21 cellular contexts compared by ENCODE assay signal in genomic region chr6:15437090-15437489, GRCh38.
DNase-seq lines count a peak whose midpoint lies in the region; ATAC-seq and TF ChIP-seq lines count a peak whose summit lies in the region.
"Had no signal": no experiment of that assay in that cellular context is flagged by ENCODE, and none has a peak within 500 bp of the region (broad histone marks: within the 10 kb centered on the region; RNA-seq: fewer than 3 reads in every experiment).

No MANE protein-coding gene starts in this region.

- TF ChIP-seq POLR2A in transverse colon (IDR thresholded peaks at IDR 0.05), result no peak

- no peak for TF ChIP-seq CTCF in transverse colon (IDR thresholded peaks at IDR 0.05)

- H3K4me1 Mint-ChIP-seq in activated CD4-positive, alpha-beta memory T cell treated with anti-CD3 and anti-CD28 coated beads for 36 hours (ENCODE audit: low read depth), result peaks cover 87% of the 10 kb centered on the region
- peaks cover 92% of the 10 kb centered on the region for H3K4me1 Mint-ChIP-seq in activated CD4-positive, alpha-beta memory T cell treated with anti-CD3 and anti-CD28 coated beads, Interleukin-2, amount 10 ng/mL, durations not matched to agents 7 days and 5 days
- H3K4me1 Mint-ChIP-seq in IgD-negative memory B cell, result peaks cover 43 to 81% (median 73%) of the 10 kb centered on the region in 3 donors
- peaks cover 56 to 84% of the 10 kb centered on the region in 2 donors for H3K4me1 Mint-ChIP-seq in effector memory CD8-positive, alpha-beta T cell (ENCODE audit: low read depth in 2 of 2)
- H3K4me1 Mint-ChIP-seq in stimulated activated effector memory CD8-positive, alpha-beta T cell treated with anti-CD3 and anti-CD28 coated beads, Interleukin-12 subunit alpha, Interleukin-12 subunit beta, amount 100 ng/mL, for 72 hours, result peaks cover 86% of the 10 kb centered on the region
- peaks cover 56 to 93% (median 88%) of the 10 kb centered on the region in 4 donors for H3K4me1 Mint-ChIP-seq in naive thymus-derived CD8-positive, alpha-beta T cell

- POLR2A ChIA-PET in activated CD4-positive, alpha-beta memory T cell treated with anti-CD3 and anti-CD28 coated beads for 36 hours (lab: Charles Lee), result no interaction called here
- POLR2A ChIA-PET in activated CD4-positive, alpha-beta memory T cell treated with anti-CD3 and anti-CD28 coated beads, Interleukin-2, amount 10 ng/mL, durations not matched to agents 7 days and 5 days (lab: Charles Lee), result no interaction called here
- POLR2A ChIA-PET in naive thymus-derived CD8-positive, alpha-beta T cell (lab: Charles Lee), result no interaction called here

- CTCF ChIA-PET in activated CD4-positive, alpha-beta memory T cell treated with anti-CD3 and anti-CD28 coated beads for 36 hours (lab: Charles Lee), result no interaction called here
- CTCF ChIA-PET in activated CD4-positive, alpha-beta memory T cell treated with anti-CD3 and anti-CD28 coated beads, Interleukin-2, amount 10 ng/mL, durations not matched to agents 7 days and 5 days (lab: Charles Lee), result no interaction called here

- in situ Hi-C loops in transverse colon (cut with MboI; ENCODE audit: low pct_ligation_motif_present in 1 of 4, low pct_unique_long_range_greater_than_20kb in 1 of 4, low sequenced_read_pairs in 3 of 4), result loop anchor here in 1 of 4 donors (25.0 kb wide), 1 partner anchor 175 kb away; no protein-coding TSS in a partner anchor

- no peaks in the 10 kb centered on the region for H3K9me3 Mint-ChIP-seq in activated CD4-positive, alpha-beta memory T cell treated with anti-CD3 and anti-CD28 coated beads for 36 hours
- peaks cover 2% of the 10 kb centered on the region for H3K9me3 Mint-ChIP-seq in activated CD4-positive, alpha-beta memory T cell treated with anti-CD3 and anti-CD28 coated beads, Interleukin-2, amount 10 ng/mL, durations not matched to agents 7 days and 5 days
- H3K9me3 Mint-ChIP-seq in IgD-negative memory B cell, result no peaks in the 10 kb centered on the region
- no peaks in the 10 kb centered on the region for H3K9me3 Mint-ChIP-seq in effector memory CD8-positive, alpha-beta T cell
- no peaks in the 10 kb centered on the region for H3K9me3 Mint-ChIP-seq in stimulated activated effector memory CD8-positive, alpha-beta T cell treated with anti-CD3 and anti-CD28 coated beads, Interleukin-12 subunit alpha, Interleukin-12 subunit beta, amount 100 ng/mL, for 72 hours
- H3K9me3 Mint-ChIP-seq in naive thymus-derived CD8-positive, alpha-beta T cell, result no peaks in the 10 kb centered on the region

- no peak overlapping the region for H3K4me3 Mint-ChIP-seq in activated CD4-positive, alpha-beta memory T cell treated with anti-CD3 and anti-CD28 coated beads for 36 hours
- H3K4me3 Mint-ChIP-seq in activated CD4-positive, alpha-beta memory T cell treated with anti-CD3 and anti-CD28 coated beads, Interleukin-2, amount 10 ng/mL, durations not matched to agents 7 days and 5 days, result no peak overlapping the region
- H3K4me3 Mint-ChIP-seq in IgD-negative memory B cell, result peak overlapping the region in 1 of 4 donors; percentile 47
- H3K4me3 Mint-ChIP-seq in effector memory CD8-positive, alpha-beta T cell, result no peak overlapping the region
- no peak overlapping the region for H3K4me3 Mint-ChIP-seq in stimulated activated effector memory CD8-positive, alpha-beta T cell treated with anti-CD3 and anti-CD28 coated beads, Interleukin-12 subunit alpha, Interleukin-12 subunit beta, amount 100 ng/mL, for 72 hours
- no peak overlapping the region for H3K4me3 Mint-ChIP-seq in naive thymus-derived CD8-positive, alpha-beta T cell

- H3K36me3 ChIP-seq in transverse colon, result no peaks in the 10 kb centered on the region
- H3K36me3 ChIP-seq: colonic mucosa, SJSA1, upper lobe of left lung had no signal

- H3K36me3 Mint-ChIP-seq in activated CD4-positive, alpha-beta memory T cell treated with anti-CD3 and anti-CD28 coated beads for 36 hours, result peaks cover 12% of the 10 kb centered on the region
- H3K36me3 Mint-ChIP-seq in activated CD4-positive, alpha-beta memory T cell treated with anti-CD3 and anti-CD28 coated beads, Interleukin-2, amount 10 ng/mL, durations not matched to agents 7 days and 5 days (ENCODE audit: low read depth), result peaks cover 15% of the 10 kb centered on the region
- no peaks in the 10 kb centered on the region for H3K36me3 Mint-ChIP-seq in IgD-negative memory B cell
- H3K36me3 Mint-ChIP-seq in effector memory CD8-positive, alpha-beta T cell (ENCODE audit: insufficient read depth), result peaks cover 7% of the 10 kb centered on the region
- H3K36me3 Mint-ChIP-seq in stimulated activated effector memory CD8-positive, alpha-beta T cell treated with anti-CD3 and anti-CD28 coated beads, Interleukin-12 subunit alpha, Interleukin-12 subunit beta, amount 100 ng/mL, for 72 hours, result peaks cover 23% of the 10 kb centered on the region
- no peaks in the 10 kb centered on the region for H3K36me3 Mint-ChIP-seq in naive thymus-derived CD8-positive, alpha-beta T cell

- WGBS in transverse colon (ENCODE audit: low coverage in 1 of 2), 2 donors, result 67 to 84% methylated on average over 1 to 2 of the region's 2 CpGs

- no peaks in the 10 kb centered on the region for H3K9me3 ChIP-seq in transverse colon
- H3K9me3 ChIP-seq: colonic mucosa, upper lobe of left lung had no signal

- intact Hi-C loops in activated CD4-positive, alpha-beta memory T cell treated with anti-CD3 and anti-CD28 coated beads for 36 hours (cut with micrococcal nuclease), result loop anchor here (10.0 kb wide), 1 partner anchor 702 kb away; no protein-coding TSS in a partner anchor
- intact Hi-C loops in transverse colon (cut with DNase I; ENCODE audit: low total_unique reads), result no loop called here

- no peak overlapping the region for H3K27ac ChIP-seq in transverse colon
- H3K27ac ChIP-seq: colonic mucosa, epithelial cell of prostate, KMS-11, PC-9, psoas muscle, SJSA1, upper lobe of left lung had no signal

- no peak overlapping the region for H3K4me3 ChIP-seq in transverse colon
- H3K4me3 ChIP-seq: colonic mucosa, PC-9, psoas muscle, SJSA1, upper lobe of left lung had no signal

- no peak for DNase-seq in activated CD4-positive, alpha-beta memory T cell treated with anti-CD3 and anti-CD28 coated beads for 36 hours
- no peak for DNase-seq in activated CD4-positive, alpha-beta memory T cell treated with anti-CD3 and anti-CD28 coated beads, Interleukin-2, amount 10 ng/mL, durations not matched to agents 7 days and 5 days
- no peak for DNase-seq in effector memory CD8-positive, alpha-beta T cell
- no peak for DNase-seq in stimulated activated effector memory CD8-positive, alpha-beta T cell treated with anti-CD3 and anti-CD28 coated beads, Interleukin-12 subunit alpha, Interleukin-12 subunit beta, amount 100 ng/mL, for 72 hours (ENCODE audit: low spot score in 2 of 2)
- DNase-seq in NCI-H146 (lab: John Stamatoyannopoulos, UW) (no peak), transverse colon (no peak)
- DNase-seq in naive thymus-derived CD8-positive, alpha-beta T cell, result no peak
- DNase-seq: activated CD4-positive, alpha-beta T cell treated with anti-CD3 and anti-CD28 coated beads, Interleukin-2, amount 50 U/mL, for 48 hours; activated effector memory CD4-positive, alpha-beta T cell treated with anti-CD3 and anti-CD28 coated beads, Interleukin-2, amount 50 U/mL, for 16 hours; colonic mucosa; DND-41; HCEC 1CT; NCI-H1105 treated with DMSO at 0.1 percent for 48 hours; NCI-H774; PC-9; psoas muscle; upper lobe of left lung had no signal

- H3K27me3 Mint-ChIP-seq in activated CD4-positive, alpha-beta memory T cell treated with anti-CD3 and anti-CD28 coated beads for 36 hours, result no peaks in the 10 kb centered on the region
- H3K27me3 Mint-ChIP-seq in activated CD4-positive, alpha-beta memory T cell treated with anti-CD3 and anti-CD28 coated beads, Interleukin-2, amount 10 ng/mL, durations not matched to agents 7 days and 5 days, result no peaks in the 10 kb centered on the region
- H3K27me3 Mint-ChIP-seq in IgD-negative memory B cell, result no peaks in the 10 kb centered on the region
- H3K27me3 Mint-ChIP-seq in effector memory CD8-positive, alpha-beta T cell, result no peaks in the 10 kb centered on the region
- no peaks in the 10 kb centered on the region for H3K27me3 Mint-ChIP-seq in naive thymus-derived CD8-positive, alpha-beta T cell

- no peaks in the 10 kb centered on the region for H3K27me3 ChIP-seq in transverse colon
- H3K27me3 ChIP-seq: colonic mucosa, SJSA1, upper lobe of left lung had no signal

- ATAC-seq in effector memory CD8-positive, alpha-beta T cell (replicated peaks), result no peak
- no peak for ATAC-seq in stimulated activated effector memory CD8-positive, alpha-beta T cell treated with anti-CD3 and anti-CD28 coated beads, Interleukin-12 subunit alpha, Interleukin-12 subunit beta, amount 100 ng/mL, for 72 hours
- no peak for ATAC-seq in naive thymus-derived CD8-positive, alpha-beta T cell
- ATAC-seq: psoas muscle had no signal

- TF ChIP-seq EP300 in transverse colon (IDR thresholded peaks at IDR 0.05; ENCODE audit: low read depth), result no peak

- H3K27ac Mint-ChIP-seq in activated CD4-positive, alpha-beta memory T cell treated with anti-CD3 and anti-CD28 coated beads for 36 hours, result peak overlapping the region; percentile 13
- H3K27ac Mint-ChIP-seq in activated CD4-positive, alpha-beta memory T cell treated with anti-CD3 and anti-CD28 coated beads, Interleukin-2, amount 10 ng/mL, durations not matched to agents 7 days and 5 days, result no peak overlapping the region
- H3K27ac Mint-ChIP-seq in IgD-negative memory B cell, result peak overlapping the region in 2 of 3 donors; percentile 66 to 76
- peak overlapping the region; percentile 44 to 73 for H3K27ac Mint-ChIP-seq in effector memory CD8-positive, alpha-beta T cell
- peak overlapping the region; percentile 68 for H3K27ac Mint-ChIP-seq in stimulated activated effector memory CD8-positive, alpha-beta T cell treated with anti-CD3 and anti-CD28 coated beads, Interleukin-12 subunit alpha, Interleukin-12 subunit beta, amount 100 ng/mL, for 72 hours
- H3K27ac Mint-ChIP-seq in naive thymus-derived CD8-positive, alpha-beta T cell, result peak overlapping the region in 5 of 10 donors; percentile 15 to 85 (median 56)

- H3K4me1 ChIP-seq in transverse colon, result peaks cover 6 to 45% (median 16%) of the 10 kb centered on the region in 4 donors
- H3K4me1 ChIP-seq: colonic mucosa had no signal
